ENCODE assay signal across 10 cellular contexts in genomic region chr9:114370251-114370984, GRCh38. TPM values are rescaled to one million over a fixed set of nuclear protein-coding genes. Genes with fewer than 3 reads are reported as not detected.
DNase-seq lines count a peak whose midpoint lies in the region; ATAC-seq and TF ChIP-seq lines count a peak whose summit lies in the region.
"Had no signal": no experiment of that assay in that cellular context is flagged by ENCODE, and none has a peak within 500 bp of the region (broad histone marks: within the 10 kb centered on the region; RNA-seq: fewer than 3 reads in every experiment).

No MANE protein-coding gene starts in this region.

- H3K27me3 ChIP-seq in layer of hippocampus (ENCODE audit: control insufficient read depth, insufficient read depth, low read length) (no peaks in the 10 kb centered on the region), uterus (no peaks in the 10 kb centered on the region), psoas muscle (ENCODE audit: insufficient read depth in 3 of 3, low read length in 2 of 3) (no peaks in the 10 kb centered on the region)

- H3K36me3 Mint-ChIP-seq in activated naive CD4-positive, alpha-beta T cell treated with anti-CD3 and anti-CD28 coated beads, Interleukin-2, amount 50 U/mL, for 24 hours = peaks cover 15% of the 10 kb centered on the region
- H3K36me3 Mint-ChIP-seq in activated CD4-positive, alpha-beta memory T cell treated with anti-CD3 and anti-CD28 coated beads for 36 hours = peaks cover 61% of the 10 kb centered on the region

- ATAC-seq in GM18498 (IDR thresholded peaks at IDR 0.05; ENCODE audit: unreplicated experiment) (no peak), psoas muscle (no peak)
- ATAC-seq: K562 had no signal

- H3K9me3 ChIP-seq in uterus (no peaks in the 10 kb centered on the region), psoas muscle (no peaks in the 10 kb centered on the region)

- intact Hi-C loops in activated CD4-positive, alpha-beta memory T cell treated with anti-CD3 and anti-CD28 coated beads for 36 hours (cut with micrococcal nuclease) = no loop called here
- intact Hi-C loops in uterus (cut with DNase I; ENCODE audit: low total_unique reads) = no loop called here
- intact Hi-C loops in psoas muscle (cut with DNase I) = no loop called here

- 49 to 59% (median 53%) methylated on average over 6 of the region's 6 CpGs for WGBS in psoas muscle, 3 donors

- H3K4me1 ChIP-seq in uterus (peaks cover 5 to 23% of the 10 kb centered on the region in 2 donors), psoas muscle (no peaks in the 10 kb centered on the region)
- H3K4me1 ChIP-seq: parathyroid adenoma had no signal

- H3K27ac ChIP-seq in layer of hippocampus (ENCODE audit: low read depth, low read length) (peak overlapping the region; percentile 93), uterus (peak overlapping the region; percentile 79 to 80), psoas muscle (no peak overlapping the region)
- H3K27ac ChIP-seq: parathyroid adenoma had no signal

- H3K4me3 Mint-ChIP-seq in activated naive CD4-positive, alpha-beta T cell treated with anti-CD3 and anti-CD28 coated beads, Interleukin-2, amount 50 U/mL, for 24 hours = no peak overlapping the region
- no peak overlapping the region for H3K4me3 Mint-ChIP-seq in activated CD4-positive, alpha-beta memory T cell treated with anti-CD3 and anti-CD28 coated beads for 36 hours

- TF ChIP-seq POLR2A in uterus (IDR thresholded peaks at IDR 0.05) = no peak

- peak overlapping the region; percentile 94 for H3K27ac Mint-ChIP-seq in activated naive CD4-positive, alpha-beta T cell treated with anti-CD3 and anti-CD28 coated beads, Interleukin-2, amount 50 U/mL, for 24 hours
- peak overlapping the region; percentile 98 for H3K27ac Mint-ChIP-seq in activated CD4-positive, alpha-beta memory T cell treated with anti-CD3 and anti-CD28 coated beads for 36 hours

- no peak for TF ChIP-seq CTCF in uterus (IDR thresholded peaks at IDR 0.05)
- no peak for TF ChIP-seq CTCF in psoas muscle (IDR thresholded peaks at IDR 0.05)

- CTCF ChIA-PET in activated CD4-positive, alpha-beta memory T cell treated with anti-CD3 and anti-CD28 coated beads for 36 hours (lab: Charles Lee) = interaction anchor here (5.2 kb wide), 1 partner anchor 14 kb away, joined by 53 read pairs; the partner anchor contains the start of gene AKNA

- no peak overlapping the region for H3K4me3 ChIP-seq in uterus
- H3K4me3 ChIP-seq in psoas muscle = no peak overlapping the region
- H3K4me3 ChIP-seq: K562 had no signal

- H3K27me3 Mint-ChIP-seq in activated naive CD4-positive, alpha-beta T cell treated with anti-CD3 and anti-CD28 coated beads, Interleukin-2, amount 50 U/mL, for 24 hours = no peaks in the 10 kb centered on the region
- H3K27me3 Mint-ChIP-seq in activated CD4-positive, alpha-beta memory T cell treated with anti-CD3 and anti-CD28 coated beads for 36 hours = no peaks in the 10 kb centered on the region

- no peak for DNase-seq in activated naive CD4-positive, alpha-beta T cell treated with Interleukin-2 at 50 U/mL for 16 hours
- DNase-seq in activated CD4-positive, alpha-beta memory T cell treated with anti-CD3 and anti-CD28 coated beads for 36 hours = no peak
- no peak for DNase-seq in uterus
- no peak for DNase-seq in psoas muscle
- no peak for DNase-seq in activated CD4-positive, CD25-positive, alpha-beta regulatory T cell treated with anti-CD3 and anti-CD28 coated beads, Interleukin-2, amount 50 U/mL, for 72 hours

- POLR2A ChIA-PET in activated CD4-positive, alpha-beta memory T cell treated with anti-CD3 and anti-CD28 coated beads for 36 hours (lab: Charles Lee) = interaction anchor here (6.0 kb wide), 1 partner anchor 15 kb away, joined by 100 read pairs; the partner anchor contains the start of gene AKNA

- H3K4me1 Mint-ChIP-seq in activated naive CD4-positive, alpha-beta T cell treated with anti-CD3 and anti-CD28 coated beads, Interleukin-2, amount 50 U/mL, for 24 hours = peaks cover 87% of the 10 kb centered on the region
- H3K4me1 Mint-ChIP-seq in activated CD4-positive, alpha-beta memory T cell treated with anti-CD3 and anti-CD28 coated beads for 36 hours (ENCODE audit: low read depth) = peaks cover 90% of the 10 kb centered on the region

- H3K36me3 ChIP-seq in uterus = no peaks in the 10 kb centered on the region
- H3K36me3 ChIP-seq in psoas muscle (ENCODE audit: insufficient read depth in 1 of 2, low read depth in 1 of 2) = peaks cover 0 to 3% of the 10 kb centered on the region in 2 donors

- no peaks in the 10 kb centered on the region for H3K9me3 Mint-ChIP-seq in activated naive CD4-positive, alpha-beta T cell treated with anti-CD3 and anti-CD28 coated beads, Interleukin-2, amount 50 U/mL, for 24 hours
- no peaks in the 10 kb centered on the region for H3K9me3 Mint-ChIP-seq in activated CD4-positive, alpha-beta memory T cell treated with anti-CD3 and anti-CD28 coated beads for 36 hours

RNA-seq across cellular contexts. Expression of gene AKNA, which starts 17.4 kb away (rescaled TPM):
- 100 to 1,000 TPM; 127 to 130 TPM for total RNA-seq in activated CD4-positive, alpha-beta memory T cell treated with anti-CD3 and anti-CD28 coated beads for 36 hours
- total RNA-seq in uterus = 100 to 1,000 TPM in 1 of 4 donors, 10 to 100 TPM in 3; 24.1 to 123 (median 34.3) TPM
- total RNA-seq in psoas muscle = 1 to 10 TPM; 2.3 to 3.9 (median 2.9) TPM
- polyA plus RNA-seq in psoas muscle = 1 to 10 TPM; 1.5 to 2.1 (median 1.9) TPM

RNA-seq across cellular contexts. Expression of gene ORM2, which starts 40.7 kb away (rescaled TPM):
- not detected for total RNA-seq in activated CD4-positive, alpha-beta memory T cell treated with anti-CD3 and anti-CD28 coated beads for 36 hours
- 1 to 10 TPM in 1 of 4 donors, not detected in 3; 1.2 TPM for total RNA-seq in uterus
- not detected for total RNA-seq in psoas muscle
- under 1 TPM in 1 of 3 donors, not detected in 2; 0.68 TPM for polyA plus RNA-seq in psoas muscle
- polyA plus RNA-seq: K562 had no signal

RNA-seq across cellular contexts. Expression of gene ORM1, which starts 47.5 kb away (rescaled TPM):
- not detected for total RNA-seq in activated CD4-positive, alpha-beta memory T cell treated with anti-CD3 and anti-CD28 coated beads for 36 hours
- 1 to 10 TPM in 2 of 4 donors, not detected in 2; 1.9 to 2.4 TPM for total RNA-seq in uterus
- total RNA-seq in psoas muscle = 1 to 10 TPM in 2 of 4 donors, not detected in 2; 1.8 to 2.8 TPM
- under 1 TPM in 2 of 3 donors, not detected in 1; 0.21 to 0.63 TPM for polyA plus RNA-seq in psoas muscle
- polyA plus RNA-seq: K562 had no signal

Comparison
In these comparisons a context has a peak if more than half of its experiments do, and no peak if none do; other contexts are left out.
1. RNA of gene AKNA, which starts 17.4 kb away (total RNA-seq): 127 to 130 TPM in activated CD4-positive, alpha-beta memory T cell treated with anti-CD3 and anti-CD28 coated beads for 36 hours and 24.1 to 123 TPM in uterus; 2.3 to 3.9 TPM in psoas muscle; every median in the first group is over 4 times any median in the second.